Comparison of ENCODE assay signal across 22 cellular contexts in genomic region chr15:61974118-61974517, GRCh38.
"Had no signal": no experiment of that assay in that cellular context is flagged by ENCODE, and none has a peak within 500 bp of the region (broad histone marks: within the 10 kb centered on the region; RNA-seq: fewer than 3 reads in every experiment).

No MANE protein-coding gene starts in this region.

- ATAC-seq: activated naive CD4-positive, alpha-beta T cell treated with anti-CD3 and anti-CD28 coated beads, Interleukin-2, amount 50 U/mL, for 72 hours; esophagus mucosa; lower lobe of right lung; T-cell had no signal

- H3K9me3 ChIP-seq: adrenal gland, breast epithelium, lower lobe of right lung, right atrium auricular region, testis, upper lobe of left lung had no signal

- H3K27me3 ChIP-seq: adrenal gland, breast epithelium, hepatocyte, right atrium auricular region, testis, upper lobe of left lung had no signal

- H3K9me3 Mint-ChIP-seq: activated CD4-positive, alpha-beta T cell treated with anti-CD3 and anti-CD28 coated beads, Interleukin-2, amount 10 ng/mL, durations not matched to agents 24 days and 14 days; activated naive CD4-positive, alpha-beta T cell treated with anti-CD3 and anti-CD28 coated beads, Interleukin-2, amount 50 U/mL, for 72 hours; mesothelial cell of epicardium; neural crest cell; T-cell had no signal

- H3K4me1 ChIP-seq: breast epithelium, lower lobe of right lung, right atrium auricular region, testis, upper lobe of left lung had no signal

- H3K27me3 Mint-ChIP-seq: activated CD4-positive, alpha-beta T cell treated with anti-CD3 and anti-CD28 coated beads, Interleukin-2, amount 10 ng/mL, durations not matched to agents 24 days and 14 days; progenitor cell of endocrine pancreas; T-cell had no signal

- H3K27ac ChIP-seq: adrenal gland, breast epithelium, hepatocyte, lower lobe of right lung, SK-N-MC, testis, upper lobe of left lung had no signal

- H3K27ac Mint-ChIP-seq: activated CD4-positive, alpha-beta T cell treated with anti-CD3 and anti-CD28 coated beads, Interleukin-2, amount 10 ng/mL, durations not matched to agents 24 days and 14 days; mesothelial cell of epicardium; progenitor cell of endocrine pancreas had no signal

- H3K4me1 Mint-ChIP-seq: mesothelial cell of epicardium, neural crest cell had no signal

- DNase-seq: activated CD4-positive, alpha-beta T cell treated with anti-CD3 and anti-CD28 coated beads, Interleukin-2, amount 10 ng/mL, durations not matched to agents 24 days and 14 days; activated gamma-delta T cell; adrenal gland; cerebellar nuclear complex; effector CD4-positive, alpha-beta T cell; left cardiac atrium; lower lobe of right lung; stimulated activated CD4-positive, alpha-beta T cell treated with anti-CD3 and anti-CD28 coated beads, Interleukin-15, amount 100 ng/mL, for 24 hours; stimulated activated CD4-positive, alpha-beta T cell treated with anti-CD3 and anti-CD28 coated beads, Interleukin-2, amount 100 ng/mL, for 48 hours; T-cell; T-helper 9 cell; testis; upper lobe of left lung had no signal

- H3K4me3 Mint-ChIP-seq: activated CD4-positive, alpha-beta T cell treated with anti-CD3 and anti-CD28 coated beads, Interleukin-2, amount 10 ng/mL, durations not matched to agents 24 days and 14 days; mesothelial cell of epicardium; neural crest cell; T-cell had no signal

- H3K4me3 ChIP-seq: adrenal gland, breast epithelium, hepatocyte, lower lobe of right lung, right atrium auricular region, SK-N-MC, testis, upper lobe of left lung had no signal
